In genomic region chr19:13979224-13979623, GRCh38 we compare ENCODE assay signal across 9 cellular contexts. TPM values are rescaled to one million over a fixed set of nuclear protein-coding genes. Genes with fewer than 3 reads are reported as not detected.
DNase-seq lines count a peak whose midpoint lies in the region; ATAC-seq lines count a peak whose summit lies in the region.
"Had no signal": no experiment of that assay in that cellular context is flagged by ENCODE, and none has a peak within 500 bp of the region (broad histone marks: within the 10 kb centered on the region; RNA-seq: fewer than 3 reads in every experiment).

No MANE protein-coding gene starts in this region.

- peaks cover 28 to 48% (median 42%) of the 10 kb centered on the region in 3 donors for H3K4me1 ChIP-seq in skeletal muscle tissue (ENCODE audit: control insufficient read depth in 3 of 3, insufficient read depth in 3 of 3, low read length in 3 of 3)

- no peaks in the 10 kb centered on the region for H3K27me3 ChIP-seq in skeletal muscle tissue (ENCODE audit: control insufficient read depth in 3 of 3, insufficient read depth in 3 of 3, low read length in 3 of 3)

- H3K27me3 Mint-ChIP-seq in activated naive CD8-positive, alpha-beta T cell treated with anti-CD3 and anti-CD28 coated beads, Interleukin-2, amount 10 ng/mL, durations not matched to agents 7 days and 5 days = no peaks in the 10 kb centered on the region
- peaks cover 0 to 3% (median 2%) of the 10 kb centered on the region in 3 donors for H3K27me3 Mint-ChIP-seq in immature natural killer cell (ENCODE audit: low read depth in 3 of 3)

- peak overlapping the region in 2 of 3 donors; percentile 57 to 68 for H3K9ac ChIP-seq in skeletal muscle tissue (ENCODE audit: low read depth in 1 of 3, low read length in 3 of 3)

- no peak for ATAC-seq in activated naive CD8-positive, alpha-beta T cell treated with anti-CD3 and anti-CD28 coated beads, Interleukin-2, amount 10 ng/mL, durations not matched to agents 7 days and 5 days (ENCODE audit: low read depth)
- no peak for ATAC-seq in HG02763 (IDR thresholded peaks at IDR 0.05; ENCODE audit: unreplicated experiment)

- peak overlapping the region; percentile 79 for H3K27ac Mint-ChIP-seq in activated naive CD8-positive, alpha-beta T cell treated with anti-CD3 and anti-CD28 coated beads, Interleukin-2, amount 10 ng/mL, durations not matched to agents 7 days and 5 days
- no peak overlapping the region for H3K27ac Mint-ChIP-seq in immature natural killer cell

- H3K9me3 ChIP-seq in skeletal muscle tissue (ENCODE audit: control insufficient read depth in 3 of 3, low read length in 3 of 3) = no peaks in the 10 kb centered on the region

- H3K4me3 ChIP-seq in skeletal muscle tissue (ENCODE audit: low read length in 3 of 3) = peak overlapping the region; percentile 14 to 35 (median 14)

- H3K36me3 ChIP-seq in skeletal muscle tissue (ENCODE audit: control insufficient read depth in 3 of 3, insufficient read depth in 3 of 3, low read length in 3 of 3) = peaks cover 0 to 12% (median 6%) of the 10 kb centered on the region in 3 donors

- H3K9me3 Mint-ChIP-seq in activated naive CD8-positive, alpha-beta T cell treated with anti-CD3 and anti-CD28 coated beads, Interleukin-2, amount 10 ng/mL, durations not matched to agents 7 days and 5 days = no peaks in the 10 kb centered on the region
- H3K9me3 Mint-ChIP-seq in immature natural killer cell = no peaks in the 10 kb centered on the region

- peaks cover 2% of the 10 kb centered on the region for H3K36me3 Mint-ChIP-seq in activated naive CD8-positive, alpha-beta T cell treated with anti-CD3 and anti-CD28 coated beads, Interleukin-2, amount 10 ng/mL, durations not matched to agents 7 days and 5 days
- peaks cover 1 to 9% (median 4%) of the 10 kb centered on the region in 3 donors for H3K36me3 Mint-ChIP-seq in immature natural killer cell

- peak; percentile 49 for DNase-seq in GDM1 (lab: John Stamatoyannopoulos, UW)
- no peak for DNase-seq in activated naive CD8-positive, alpha-beta T cell treated with anti-CD3 and anti-CD28 coated beads, Interleukin-2, amount 10 ng/mL, durations not matched to agents 7 days and 5 days
- DNase-seq in immature natural killer cell = no peak
- DNase-seq in NCI-H2196 treated with DMSO at 0.1 percent for 48 hours (lab: John Stamatoyannopoulos, UW; ENCODE audit: unreplicated experiment) = no peak
- no peak for DNase-seq in NOMO-1 treated with DMSO at 0.1 percent for 48 hours (lab: John Stamatoyannopoulos, UW; ENCODE audit: unreplicated experiment)
- DNase-seq in activated CD4-positive, alpha-beta T cell treated with anti-CD3 and anti-CD28 coated beads, Interleukin-2, amount 50 U/mL, for 48 hours = no peak
- DNase-seq: DMS79 treated with DMSO at 0.1 percent for 48 hours had no signal

- peaks cover 46% of the 10 kb centered on the region for H3K4me1 Mint-ChIP-seq in activated naive CD8-positive, alpha-beta T cell treated with anti-CD3 and anti-CD28 coated beads, Interleukin-2, amount 10 ng/mL, durations not matched to agents 7 days and 5 days
- peaks cover 0 to 17% of the 10 kb centered on the region in 2 donors for H3K4me1 Mint-ChIP-seq in immature natural killer cell

- POLR2A ChIA-PET in activated naive CD8-positive, alpha-beta T cell treated with anti-CD3 and anti-CD28 coated beads, Interleukin-2, amount 10 ng/mL, durations not matched to agents 7 days and 5 days (lab: Charles Lee) = interaction anchor here (0.6 to 14.2 kb wide), 8 partner anchors 17 to 1038 kb away, joined by 3 to 262 read pairs (median 5); partner anchors contain the start of genes ADGRE5, DCAF15, IL27RA and RFX1

- peak overlapping the region; percentile 60 for H3K4me3 Mint-ChIP-seq in activated naive CD8-positive, alpha-beta T cell treated with anti-CD3 and anti-CD28 coated beads, Interleukin-2, amount 10 ng/mL, durations not matched to agents 7 days and 5 days
- peak overlapping the region in 3 of 5 donors; percentile 20 to 46 (median 29) for H3K4me3 Mint-ChIP-seq in immature natural killer cell

- H3K27ac ChIP-seq in skeletal muscle tissue (ENCODE audit: low read depth, low read length) = no peak overlapping the region

RNA-seq across cellular contexts. Expression of gene RFX1, which starts 26.9 kb away (rescaled TPM):
- 10 to 100 TPM; 17.7 to 22.2 TPM for total RNA-seq in activated naive CD8-positive, alpha-beta T cell treated with anti-CD3 and anti-CD28 coated beads, Interleukin-2, amount 10 ng/mL, durations not matched to agents 7 days and 5 days
- polyA plus RNA-seq in immature natural killer cell = 1 to 10 TPM in 1 of 3 donors, under 1 TPM in 2; 0.21 to 1.5 (median 0.66) TPM
- 4.7 TPM for total RNA-seq in skeletal muscle tissue

RNA-seq across cellular contexts. Expression of gene DCAF15, which starts 26.9 kb away (rescaled TPM):
- total RNA-seq in activated naive CD8-positive, alpha-beta T cell treated with anti-CD3 and anti-CD28 coated beads, Interleukin-2, amount 10 ng/mL, durations not matched to agents 7 days and 5 days = 100 to 1,000 TPM; 105 to 106 TPM
- 1 to 10 TPM; 2.4 to 9.4 (median 4.2) TPM for polyA plus RNA-seq in immature natural killer cell
- 6.3 TPM for total RNA-seq in skeletal muscle tissue

RNA-seq across cellular contexts. Expression of gene PODNL1, which starts 41.0 kb away (rescaled TPM):
- 1 to 10 TPM; 1.2 to 1.4 TPM for total RNA-seq in activated naive CD8-positive, alpha-beta T cell treated with anti-CD3 and anti-CD28 coated beads, Interleukin-2, amount 10 ng/mL, durations not matched to agents 7 days and 5 days
- not detected for polyA plus RNA-seq in immature natural killer cell
- total RNA-seq in skeletal muscle tissue = not detected

RNA-seq across cellular contexts. Expression of gene RLN3, which starts 48.7 kb away (rescaled TPM):
- not detected for total RNA-seq in activated naive CD8-positive, alpha-beta T cell treated with anti-CD3 and anti-CD28 coated beads, Interleukin-2, amount 10 ng/mL, durations not matched to agents 7 days and 5 days
- polyA plus RNA-seq in immature natural killer cell = not detected
- total RNA-seq in skeletal muscle tissue = not detected

RNA-seq across cellular contexts. Expression of gene IL27RA, which starts 52.3 kb away (rescaled TPM):
- 10 to 100 TPM; 41.6 to 43.8 TPM for total RNA-seq in activated naive CD8-positive, alpha-beta T cell treated with anti-CD3 and anti-CD28 coated beads, Interleukin-2, amount 10 ng/mL, durations not matched to agents 7 days and 5 days
- 10 to 100 TPM; 58.6 to 86.4 (median 69.9) TPM for polyA plus RNA-seq in immature natural killer cell
- 2.6 TPM for total RNA-seq in skeletal muscle tissue

Comparison
In these comparisons a context has a peak if more than half of its experiments do, and no peak if none do; other contexts are left out.
1. RNA of gene DCAF15, which starts 26.9 kb away (total RNA-seq): 105 to 106 TPM in activated naive CD8-positive, alpha-beta T cell treated with anti-CD3 and anti-CD28 coated beads, Interleukin-2, amount 10 ng/mL, durations not matched to agents 7 days and 5 days; 6.3 TPM in skeletal muscle tissue (single experiment); every median in the first group is over 10 times any median in the second.